In the genomic region with DNA sequence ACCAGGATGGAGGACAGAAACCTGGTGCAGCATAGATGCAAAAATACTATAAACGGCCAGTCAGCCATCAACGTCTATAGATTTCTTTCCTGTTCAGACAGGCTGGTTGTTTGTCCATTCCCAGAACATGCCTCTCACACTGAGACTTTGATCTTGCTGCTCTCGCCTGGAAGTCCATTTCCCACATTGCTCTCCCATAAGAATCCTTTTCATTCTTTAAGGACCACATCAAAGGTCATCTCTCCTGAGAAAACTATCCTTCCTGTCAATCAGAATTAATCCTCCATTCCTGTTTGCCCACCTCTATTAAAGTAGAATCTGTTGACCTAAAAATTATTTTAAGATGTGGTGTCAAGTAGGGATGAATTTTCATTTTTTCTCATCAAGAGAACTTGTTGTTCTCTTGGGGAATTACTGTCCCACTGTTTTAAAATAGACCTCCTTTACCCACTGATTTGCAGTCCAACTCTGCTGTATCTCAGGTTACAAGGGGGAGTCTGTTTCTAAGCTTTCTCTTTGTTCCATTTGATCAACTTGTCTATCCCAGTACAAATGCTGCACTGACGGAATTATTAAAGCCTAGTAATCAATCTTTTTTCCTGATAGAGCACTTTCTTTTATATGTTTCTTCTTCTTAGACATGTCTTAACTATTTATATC, we compare ENCODE assay signal across 1 cellular context.
TF ChIP-seq lines count a peak whose summit lies in the region.

No MANE protein-coding gene starts in this region.

TF ChIP-seq in HepG2, 621 proteins besides CTCF, POLR2A, EP300 and RAD21 (continued from another document and continues in another):
- TF ChIP-seq SP140L (CRISPR knock-in tag; IDR thresholded peaks at IDR 0.05; ENCODE audit: borderline replicate concordance) (no peak), PPARG (CRISPR knock-in tag; conservative IDR thresholded peaks at IDR 0.05) (0 out of 2 replicates have a peak, but pooled peaks have one; percentile 48), JUNB (CRISPR knock-in tag; IDR thresholded peaks at IDR 0.05; ENCODE audit: borderline replicate concordance) (no peak), NBN (conservative IDR thresholded peaks at IDR 0.05) (no peak), THYN1 (CRISPR knock-in tag; IDR thresholded peaks at IDR 0.05; ENCODE audit: borderline replicate concordance, low read depth) (no peak), ZNF577 (CRISPR knock-in tag; IDR thresholded peaks at IDR 0.05; ENCODE audit: borderline replicate concordance, low read depth) (no peak), CREM (IDR thresholded peaks at IDR 0.05) (peak; percentile 75), CREM (CRISPR knock-in tag; IDR thresholded peaks at IDR 0.05) (no peak), ZMYM4 (CRISPR knock-in tag; IDR thresholded peaks at IDR 0.05) (peak; percentile 52; the same call in 1 of the 2 replicates), KLF16 (CRISPR knock-in tag; IDR thresholded peaks at IDR 0.05) (peak in 1 of 2 experiments; percentile 38; a peak in 1 of 4 replicates), HMG20A (CRISPR knock-in tag; IDR thresholded peaks at IDR 0.05; ENCODE audit: borderline replicate concordance) (peak; percentile 83; the same call in 1 of the 2 replicates), FOSL1 (CRISPR knock-in tag; IDR thresholded peaks at IDR 0.05; ENCODE audit: borderline replicate concordance) (no peak), MIXL1 (CRISPR knock-in tag; IDR thresholded peaks at IDR 0.05) (peak; percentile 73; the same call in 1 of the 2 replicates), ZC3H13 (CRISPR knock-in tag; IDR thresholded peaks at IDR 0.05) (no peak), ZNF431 (CRISPR knock-in tag; IDR thresholded peaks at IDR 0.05; ENCODE audit: borderline replicate concordance, low read depth) (no peak), SIN3B (IDR thresholded peaks at IDR 0.05; ENCODE audit: low read length) (no peak), ZNF136 (CRISPR knock-in tag; IDR thresholded peaks at IDR 0.05; ENCODE audit: low read depth) (no peak), ZNF10 (CRISPR knock-in tag; IDR thresholded peaks at IDR 0.05; ENCODE audit: borderline replicate concordance, low read depth) (no peak), FOXA3 (CRISPR knock-in tag; IDR thresholded peaks at IDR 0.05) (peak; percentile 59), ISL2 (CRISPR knock-in tag; IDR thresholded peaks at IDR 0.05) (peak; percentile 77), MATR3 (CRISPR knock-in tag; IDR thresholded peaks at IDR 0.05) (no peak), NCOR1 (IDR thresholded peaks at IDR 0.05; ENCODE audit: borderline replicate concordance, low read length) (peak; percentile 88; the same call in 1 of the 2 replicates), EZH2 (conservative IDR thresholded peaks at IDR 0.05; ENCODE audit: low read depth, low read length) (no peak), LCORL (IDR thresholded peaks at IDR 0.05) (no peak), LCORL (CRISPR knock-in tag; IDR thresholded peaks at IDR 0.05) (no peak), ZBTB8A (CRISPR knock-in tag; IDR thresholded peaks at IDR 0.05; ENCODE audit: borderline replicate concordance, low read depth) (no peak), ZNF780A (CRISPR knock-in tag; IDR thresholded peaks at IDR 0.05) (no peak), CBX2 (IDR thresholded peaks at IDR 0.05; ENCODE audit: low read depth, low read length) (no peak), CBX2 (CRISPR knock-in tag; IDR thresholded peaks at IDR 0.05; ENCODE audit: low read depth) (no peak), ZNF124 (CRISPR knock-in tag; IDR thresholded peaks at IDR 0.05) (no peak), KLF13 (CRISPR knock-in tag; IDR thresholded peaks at IDR 0.05) (no peak)
- TF ChIP-seq, protein P1, sequence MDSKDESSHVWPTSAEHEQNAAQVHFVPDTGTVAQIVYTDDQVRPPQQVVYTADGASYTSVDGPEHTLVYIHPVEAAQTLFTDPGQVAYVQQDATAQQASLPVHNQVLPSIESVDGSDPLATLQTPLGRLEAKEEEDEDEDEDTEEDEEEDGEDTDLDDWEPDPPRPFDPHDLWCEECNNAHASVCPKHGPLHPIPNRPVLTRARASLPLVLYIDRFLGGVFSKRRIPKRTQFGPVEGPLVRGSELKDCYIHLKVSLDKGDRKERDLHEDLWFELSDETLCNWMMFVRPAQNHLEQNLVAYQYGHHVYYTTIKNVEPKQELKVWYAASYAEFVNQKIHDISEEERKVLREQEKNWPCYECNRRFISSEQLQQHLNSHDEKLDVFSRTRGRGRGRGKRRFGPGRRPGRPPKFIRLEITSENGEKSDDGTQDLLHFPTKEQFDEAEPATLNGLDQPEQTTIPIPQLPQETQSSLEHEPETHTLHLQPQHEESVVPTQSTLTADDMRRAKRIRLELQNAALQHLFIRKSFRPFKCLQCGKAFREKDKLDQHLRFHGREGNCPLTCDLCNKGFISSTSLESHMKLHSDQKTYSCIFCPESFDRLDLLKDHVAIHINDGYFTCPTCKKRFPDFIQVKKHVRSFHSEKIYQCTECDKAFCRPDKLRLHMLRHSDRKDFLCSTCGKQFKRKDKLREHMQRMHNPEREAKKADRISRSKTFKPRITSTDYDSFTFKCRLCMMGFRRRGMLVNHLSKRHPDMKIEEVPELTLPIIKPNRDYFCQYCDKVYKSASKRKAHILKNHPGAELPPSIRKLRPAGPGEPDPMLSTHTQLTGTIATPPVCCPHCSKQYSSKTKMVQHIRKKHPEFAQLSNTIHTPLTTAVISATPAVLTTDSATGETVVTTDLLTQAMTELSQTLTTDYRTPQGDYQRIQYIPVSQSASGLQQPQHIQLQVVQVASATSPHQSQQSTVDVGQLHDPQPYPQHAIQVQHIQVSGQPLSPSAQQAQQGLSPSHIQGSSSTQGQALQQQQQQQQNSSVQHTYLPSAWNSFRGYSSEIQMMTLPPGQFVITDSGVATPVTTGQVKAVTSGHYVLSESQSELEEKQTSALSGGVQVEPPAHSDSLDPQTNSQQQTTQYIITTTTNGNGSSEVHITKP (CRISPR knock-in tag; IDR thresholded peaks at IDR 0.05; ENCODE audit: low read depth): no peak
- TF ChIP-seq, protein P2, sequence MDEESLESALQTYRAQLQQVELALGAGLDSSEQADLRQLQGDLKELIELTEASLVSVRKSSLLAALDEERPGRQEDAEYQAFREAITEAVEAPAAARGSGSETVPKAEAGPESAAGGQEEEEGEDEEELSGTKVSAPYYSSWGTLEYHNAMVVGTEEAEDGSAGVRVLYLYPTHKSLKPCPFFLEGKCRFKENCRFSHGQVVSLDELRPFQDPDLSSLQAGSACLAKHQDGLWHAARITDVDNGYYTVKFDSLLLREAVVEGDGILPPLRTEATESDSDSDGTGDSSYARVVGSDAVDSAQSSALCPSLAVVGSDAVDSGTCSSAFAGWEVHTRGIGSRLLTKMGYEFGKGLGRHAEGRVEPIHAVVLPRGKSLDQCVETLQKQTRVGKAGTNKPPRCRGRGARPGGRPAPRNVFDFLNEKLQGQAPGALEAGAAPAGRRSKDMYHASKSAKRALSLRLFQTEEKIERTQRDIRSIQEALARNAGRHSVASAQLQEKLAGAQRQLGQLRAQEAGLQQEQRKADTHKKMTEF (CRISPR knock-in tag; IDR thresholded peaks at IDR 0.05): peak; percentile 75
- TF ChIP-seq, protein P3, sequence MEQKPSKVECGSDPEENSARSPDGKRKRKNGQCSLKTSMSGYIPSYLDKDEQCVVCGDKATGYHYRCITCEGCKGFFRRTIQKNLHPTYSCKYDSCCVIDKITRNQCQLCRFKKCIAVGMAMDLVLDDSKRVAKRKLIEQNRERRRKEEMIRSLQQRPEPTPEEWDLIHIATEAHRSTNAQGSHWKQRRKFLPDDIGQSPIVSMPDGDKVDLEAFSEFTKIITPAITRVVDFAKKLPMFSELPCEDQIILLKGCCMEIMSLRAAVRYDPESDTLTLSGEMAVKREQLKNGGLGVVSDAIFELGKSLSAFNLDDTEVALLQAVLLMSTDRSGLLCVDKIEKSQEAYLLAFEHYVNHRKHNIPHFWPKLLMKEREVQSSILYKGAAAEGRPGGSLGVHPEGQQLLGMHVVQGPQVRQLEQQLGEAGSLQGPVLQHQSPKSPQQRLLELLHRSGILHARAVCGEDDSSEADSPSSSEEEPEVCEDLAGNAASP (CRISPR knock-in tag; IDR thresholded peaks at IDR 0.05; ENCODE audit: borderline replicate concordance): peak; percentile 59; the same call in 1 of the 2 replicates
- TF ChIP-seq, protein P4, sequence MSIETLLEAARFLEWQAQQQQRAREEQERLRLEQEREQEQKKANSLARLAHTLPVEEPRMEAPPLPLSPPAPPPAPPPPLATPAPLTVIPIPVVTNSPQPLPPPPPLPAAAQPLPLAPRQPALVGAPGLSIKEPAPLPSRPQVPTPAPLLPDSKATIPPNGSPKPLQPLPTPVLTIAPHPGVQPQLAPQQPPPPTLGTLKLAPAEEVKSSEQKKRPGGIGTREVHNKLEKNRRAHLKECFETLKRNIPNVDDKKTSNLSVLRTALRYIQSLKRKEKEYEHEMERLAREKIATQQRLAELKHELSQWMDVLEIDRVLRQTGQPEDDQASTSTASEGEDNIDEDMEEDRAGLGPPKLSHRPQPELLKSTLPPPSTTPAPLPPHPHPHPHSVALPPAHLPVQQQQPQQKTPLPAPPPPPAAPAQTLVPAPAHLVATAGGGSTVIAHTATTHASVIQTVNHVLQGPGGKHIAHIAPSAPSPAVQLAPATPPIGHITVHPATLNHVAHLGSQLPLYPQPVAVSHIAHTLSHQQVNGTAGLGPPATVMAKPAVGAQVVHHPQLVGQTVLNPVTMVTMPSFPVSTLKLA (IDR thresholded peaks at IDR 0.05): no peak
- TF ChIP-seq, protein P5, sequence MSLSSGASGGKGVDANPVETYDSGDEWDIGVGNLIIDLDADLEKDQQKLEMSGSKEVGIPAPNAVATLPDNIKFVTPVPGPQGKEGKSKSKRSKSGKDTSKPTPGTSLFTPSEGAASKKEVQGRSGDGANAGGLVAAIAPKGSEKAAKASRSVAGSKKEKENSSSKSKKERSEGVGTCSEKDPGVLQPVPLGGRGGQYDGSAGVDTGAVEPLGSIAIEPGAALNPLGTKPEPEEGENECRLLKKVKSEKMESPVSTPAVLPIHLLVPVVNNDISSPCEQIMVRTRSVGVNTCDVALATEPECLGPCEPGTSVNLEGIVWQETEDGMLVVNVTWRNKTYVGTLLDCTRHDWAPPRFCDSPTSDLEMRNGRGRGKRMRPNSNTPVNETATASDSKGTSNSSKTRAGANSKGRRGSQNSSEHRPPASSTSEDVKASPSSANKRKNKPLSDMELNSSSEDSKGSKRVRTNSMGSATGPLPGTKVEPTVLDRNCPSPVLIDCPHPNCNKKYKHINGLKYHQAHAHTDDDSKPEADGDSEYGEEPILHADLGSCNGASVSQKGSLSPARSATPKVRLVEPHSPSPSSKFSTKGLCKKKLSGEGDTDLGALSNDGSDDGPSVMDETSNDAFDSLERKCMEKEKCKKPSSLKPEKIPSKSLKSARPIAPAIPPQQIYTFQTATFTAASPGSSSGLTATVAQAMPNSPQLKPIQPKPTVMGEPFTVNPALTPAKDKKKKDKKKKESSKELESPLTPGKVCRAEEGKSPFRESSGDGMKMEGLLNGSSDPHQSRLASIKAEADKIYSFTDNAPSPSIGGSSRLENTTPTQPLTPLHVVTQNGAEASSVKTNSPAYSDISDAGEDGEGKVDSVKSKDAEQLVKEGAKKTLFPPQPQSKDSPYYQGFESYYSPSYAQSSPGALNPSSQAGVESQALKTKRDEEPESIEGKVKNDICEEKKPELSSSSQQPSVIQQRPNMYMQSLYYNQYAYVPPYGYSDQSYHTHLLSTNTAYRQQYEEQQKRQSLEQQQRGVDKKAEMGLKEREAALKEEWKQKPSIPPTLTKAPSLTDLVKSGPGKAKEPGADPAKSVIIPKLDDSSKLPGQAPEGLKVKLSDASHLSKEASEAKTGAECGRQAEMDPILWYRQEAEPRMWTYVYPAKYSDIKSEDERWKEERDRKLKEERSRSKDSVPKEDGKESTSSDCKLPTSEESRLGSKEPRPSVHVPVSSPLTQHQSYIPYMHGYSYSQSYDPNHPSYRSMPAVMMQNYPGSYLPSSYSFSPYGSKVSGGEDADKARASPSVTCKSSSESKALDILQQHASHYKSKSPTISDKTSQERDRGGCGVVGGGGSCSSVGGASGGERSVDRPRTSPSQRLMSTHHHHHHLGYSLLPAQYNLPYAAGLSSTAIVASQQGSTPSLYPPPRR (CRISPR knock-in tag; IDR thresholded peaks at IDR 0.05; ENCODE audit: borderline replicate concordance): no peak; the same call in 1 of the 2 replicates
- TF ChIP-seq, protein P6, sequence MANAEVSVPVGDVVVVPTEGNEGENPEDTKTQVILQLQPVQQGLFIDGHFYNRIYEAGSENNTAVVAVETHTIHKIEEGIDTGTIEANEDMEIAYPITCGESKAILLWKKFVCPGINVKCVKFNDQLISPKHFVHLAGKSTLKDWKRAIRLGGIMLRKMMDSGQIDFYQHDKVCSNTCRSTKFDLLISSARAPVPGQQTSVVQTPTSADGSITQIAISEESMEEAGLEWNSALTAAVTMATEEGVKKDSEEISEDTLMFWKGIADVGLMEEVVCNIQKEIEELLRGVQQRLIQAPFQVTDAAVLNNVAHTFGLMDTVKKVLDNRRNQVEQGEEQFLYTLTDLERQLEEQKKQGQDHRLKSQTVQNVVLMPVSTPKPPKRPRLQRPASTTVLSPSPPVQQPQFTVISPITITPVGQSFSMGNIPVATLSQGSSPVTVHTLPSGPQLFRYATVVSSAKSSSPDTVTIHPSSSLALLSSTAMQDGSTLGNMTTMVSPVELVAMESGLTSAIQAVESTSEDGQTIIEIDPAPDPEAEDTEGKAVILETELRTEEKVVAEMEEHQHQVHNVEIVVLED (CRISPR knock-in tag; IDR thresholded peaks at IDR 0.05; ENCODE audit: borderline replicate concordance): no peak
- TF ChIP-seq, protein P7, sequence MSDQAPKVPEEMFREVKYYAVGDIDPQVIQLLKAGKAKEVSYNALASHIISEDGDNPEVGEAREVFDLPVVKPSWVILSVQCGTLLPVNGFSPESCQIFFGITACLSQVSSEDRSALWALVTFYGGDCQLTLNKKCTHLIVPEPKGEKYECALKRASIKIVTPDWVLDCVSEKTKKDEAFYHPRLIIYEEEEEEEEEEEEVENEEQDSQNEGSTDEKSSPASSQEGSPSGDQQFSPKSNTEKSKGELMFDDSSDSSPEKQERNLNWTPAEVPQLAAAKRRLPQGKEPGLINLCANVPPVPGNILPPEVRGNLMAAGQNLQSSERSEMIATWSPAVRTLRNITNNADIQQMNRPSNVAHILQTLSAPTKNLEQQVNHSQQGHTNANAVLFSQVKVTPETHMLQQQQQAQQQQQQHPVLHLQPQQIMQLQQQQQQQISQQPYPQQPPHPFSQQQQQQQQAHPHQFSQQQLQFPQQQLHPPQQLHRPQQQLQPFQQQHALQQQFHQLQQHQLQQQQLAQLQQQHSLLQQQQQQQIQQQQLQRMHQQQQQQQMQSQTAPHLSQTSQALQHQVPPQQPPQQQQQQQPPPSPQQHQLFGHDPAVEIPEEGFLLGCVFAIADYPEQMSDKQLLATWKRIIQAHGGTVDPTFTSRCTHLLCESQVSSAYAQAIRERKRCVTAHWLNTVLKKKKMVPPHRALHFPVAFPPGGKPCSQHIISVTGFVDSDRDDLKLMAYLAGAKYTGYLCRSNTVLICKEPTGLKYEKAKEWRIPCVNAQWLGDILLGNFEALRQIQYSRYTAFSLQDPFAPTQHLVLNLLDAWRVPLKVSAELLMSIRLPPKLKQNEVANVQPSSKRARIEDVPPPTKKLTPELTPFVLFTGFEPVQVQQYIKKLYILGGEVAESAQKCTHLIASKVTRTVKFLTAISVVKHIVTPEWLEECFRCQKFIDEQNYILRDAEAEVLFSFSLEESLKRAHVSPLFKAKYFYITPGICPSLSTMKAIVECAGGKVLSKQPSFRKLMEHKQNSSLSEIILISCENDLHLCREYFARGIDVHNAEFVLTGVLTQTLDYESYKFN (CRISPR knock-in tag; conservative IDR thresholded peaks at IDR 0.05): peak; percentile 79
- TF ChIP-seq, protein P8, sequence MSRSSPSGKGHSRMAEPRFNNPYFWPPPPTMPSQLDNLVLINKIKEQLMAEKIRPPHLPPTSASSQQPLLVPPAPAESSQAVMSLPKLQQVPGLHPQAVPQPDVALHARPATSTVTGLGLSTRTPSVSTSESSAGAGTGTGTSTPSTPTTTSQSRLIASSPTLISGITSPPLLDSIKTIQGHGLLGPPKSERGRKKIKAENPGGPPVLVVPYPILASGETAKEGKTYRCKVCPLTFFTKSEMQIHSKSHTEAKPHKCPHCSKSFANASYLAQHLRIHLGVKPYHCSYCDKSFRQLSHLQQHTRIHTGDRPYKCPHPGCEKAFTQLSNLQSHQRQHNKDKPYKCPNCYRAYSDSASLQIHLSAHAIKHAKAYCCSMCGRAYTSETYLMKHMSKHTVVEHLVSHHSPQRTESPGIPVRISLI (CRISPR knock-in tag; IDR thresholded peaks at IDR 0.05; ENCODE audit: borderline replicate concordance): no peak
